Comparison of ENCODE assay signal across 8 cellular contexts in genomic region chr20:24100370-24101011, GRCh38.
DNase-seq lines count a peak whose midpoint lies in the region; ATAC-seq and TF ChIP-seq lines count a peak whose summit lies in the region.

No MANE protein-coding gene starts in this region.

- ATAC-seq in GM19463 (IDR thresholded peaks at IDR 0.05; ENCODE audit: unreplicated experiment): peak; percentile 62
- ATAC-seq in heart left ventricle: peak; percentile 74 to 92 (median 90)

- TF ChIP-seq POLR2A in heart left ventricle (IDR thresholded peaks at IDR 0.05) (no peak), spleen (IDR thresholded peaks at IDR 0.05) (no peak)

- CTCF ChIA-PET in RWPE1 (lab: Yijun Ruan, JAX): interaction anchor here (0.6 kb wide), 1 partner anchor 216 kb away, joined by 3 read pairs; no protein-coding TSS in a partner anchor

- TF ChIP-seq CTCF in RWPE1 (conservative IDR thresholded peaks at IDR 0.05; ENCODE audit: low read depth): peak; percentile 60
- TF ChIP-seq CTCF in heart left ventricle (IDR thresholded peaks at IDR 0.05): peak; percentile 61 to 80 (median 72)
- TF ChIP-seq CTCF in spleen (IDR thresholded peaks at IDR 0.05 in 8 of 11, conservative IDR thresholded peaks at IDR 0.05 in 3 of 11): peak; percentile 31 to 77 (median 58)

- intact Hi-C loops in heart left ventricle (cut with DNase I): loop anchor here in 4 of 10 donors (2.0 to 10.0 kb wide), 5 partner anchors 103 to 817 kb away; no protein-coding TSS in a partner anchor
- intact Hi-C loops in spleen (cut with DNase I; ENCODE audit: low total_unique reads): no loop called here

- H3K9me3 ChIP-seq in heart left ventricle (no peaks in the 10 kb centered on the region), spleen (no peaks in the 10 kb centered on the region)

- H3K4me3 ChIP-seq in heart left ventricle: no peak overlapping the region
- no peak overlapping the region for H3K4me3 ChIP-seq in spleen

- no peaks in the 10 kb centered on the region for H3K4me1 ChIP-seq in heart left ventricle
- no peaks in the 10 kb centered on the region for H3K4me1 ChIP-seq in spleen

- H3K36me3 ChIP-seq in heart left ventricle (no peaks in the 10 kb centered on the region), spleen (no peaks in the 10 kb centered on the region)

- POLR2A ChIA-PET in RWPE1 (lab: Yijun Ruan, JAX; ENCODE audit: low non-redundant PET): no interaction called here

- H3K27ac ChIP-seq in RWPE1 (no peak overlapping the region), heart left ventricle (no peak overlapping the region), spleen (no peak overlapping the region)

- WGBS in heart left ventricle, 4 donors: 10 to 11% (median 11%) methylated on average over 5 of the region's 5 CpGs
- WGBS in spleen, 5 donors: 23 to 35% (median 33%) methylated on average over 5 of the region's 5 CpGs

- DNase-seq in COLO668 (lab: John Stamatoyannopoulos, UW; ENCODE audit: unreplicated experiment) (peak; percentile 18), HuH-7.5 (ENCODE audit: low spot score) (peak; percentile 22), RWPE1 (ENCODE audit: low spot score) (peak; percentile 13), heart left ventricle (peak in 4 of 5 donors; percentile 30 to 54 (median 38)), spleen (no peak), 8988T (no peak)
- DNase-seq in activated naive CD4-positive, alpha-beta T cell (lab: John Stamatoyannopoulos, UW): peak in 3 of 4 experiments; percentile 7 to 29 (median 16)

- H3K27me3 ChIP-seq in heart left ventricle: peaks cover 0 to 47% (median 3%) of the 10 kb centered on the region in 9 donors
- H3K27me3 ChIP-seq in spleen (replicated peaks in 1 of 7): peaks cover 0 to 5% (median 0%) of the 10 kb centered on the region in 7 donors

Comparison
In these comparisons a context has a peak if more than half of its experiments do, and no peak if none do; other contexts are left out.
1. DNase-seq: peak in COLO668 (single experiment), HuH-7.5 (single experiment), RWPE1 (single experiment), activated naive CD4-positive, alpha-beta T cell (3 of 4) and heart left ventricle (4 of 5); none in spleen (single experiment) and 8988T (single experiment).
2. Peak in every context shown above with its lines, with median percentiles within 50 percentile points of each other: CTCF ChIP-seq.